Comparison of ENCODE assay signal across 21 cellular contexts in genomic region chr16:17501321-17501720, GRCh38. TPM values are rescaled to one million over a fixed set of nuclear protein-coding genes. Genes with fewer than 3 reads are reported as not detected.
DNase-seq lines count a peak whose midpoint lies in the region; ATAC-seq, FAIRE-seq and TF ChIP-seq lines count a peak whose summit lies in the region.
"Had no signal": no experiment of that assay in that cellular context is flagged by ENCODE, and none has a peak within 500 bp of the region (broad histone marks: within the 10 kb centered on the region; RNA-seq: fewer than 3 reads in every experiment).

No MANE protein-coding gene starts in this region.

- TF ChIP-seq RAD21 in K562 (CRISPR knock-in tag; conservative IDR thresholded peaks at IDR 0.05 in 1 of 2, IDR thresholded peaks at IDR 0.05 in 1 of 2) = no peak

- no peak overlapping the region for H4K12ac ChIP-seq in trophoblast cell (ENCODE audit: low read depth, low read length)

- H2AFZ ChIP-seq in K562 (ENCODE audit: low read depth, low read length) = no peak overlapping the region
- H2AFZ ChIP-seq in trophoblast cell (ENCODE audit: insufficient read depth, low read length, poor library complexity) = no peak overlapping the region

- H3K79me2 ChIP-seq in K562 (ENCODE audit: control insufficient read depth, insufficient read depth, low read length) = no peaks in the 10 kb centered on the region
- no peaks in the 10 kb centered on the region for H3K79me2 ChIP-seq in trophoblast cell (ENCODE audit: control insufficient read depth, insufficient read depth, low read length, poor library complexity)

- peak overlapping the region; percentile 87 for H2BK12ac ChIP-seq in trophoblast cell (ENCODE audit: low read length)

- no peak overlapping the region for H3K14ac ChIP-seq in trophoblast cell (ENCODE audit: low read length)

- H3K27ac ChIP-seq in K562 (ENCODE audit: extremely low read depth, low read depth, low read length) (no peak overlapping the region), trophoblast cell (ENCODE audit: low read depth, low read length) (no peak overlapping the region), right atrium auricular region (no peak overlapping the region)
- H3K27ac ChIP-seq: A549; BLaER1 treated with 17β-estradiol and CSF1 and Interleukin-3, amounts not matched to agents 10 nM and 100 nM; C4-2B had no signal

- CTCF ChIA-PET in K562 (lab: Yijun Ruan, JAX; ENCODE audit: low intra/inter-chr PET ratio) = no interaction called here
- CTCF ChIA-PET in activated CD4-positive, alpha-beta T cell treated with anti-CD3 and anti-CD28 coated beads for 36 hours (lab: Charles Lee) = no interaction called here

- H2BK120ac ChIP-seq in trophoblast cell (ENCODE audit: insufficient read depth, low read length, poor library complexity) = peak overlapping the region; percentile 75

- TF ChIP-seq CTCF in K562 (IDR thresholded peaks at IDR 0.05 in 2 of 3, conservative IDR thresholded peaks at IDR 0.05 in 1 of 3; ENCODE audit: insufficient read depth in 2 of 3, low read depth in 1 of 3, low read length in 3 of 3) = no peak
- no peak for TF ChIP-seq CTCF in right atrium auricular region (IDR thresholded peaks at IDR 0.05)

- no peak overlapping the region for H3K9ac ChIP-seq in K562 (ENCODE audit: insufficient read depth in 1 of 2, low read depth in 2 of 2, low read length in 2 of 2)
- no peak overlapping the region for H3K9ac ChIP-seq in trophoblast cell (ENCODE audit: low read length)
- H3K9ac ChIP-seq: BLaER1 treated with 17β-estradiol and CSF1 and Interleukin-3, amounts not matched to agents 10 nM and 100 nM had no signal

- H2AK5ac ChIP-seq in trophoblast cell (ENCODE audit: low read length) = no peak overlapping the region

- no TSS peak for BruUV-seq in K562 (replicated peaks; lab: Mats Ljungman, UMichigan)

- no peak overlapping the region for H3K23ac ChIP-seq in trophoblast cell (ENCODE audit: low read length)

- no peaks in the 10 kb centered on the region for H3K9me3 Mint-ChIP-seq in activated CD4-positive, alpha-beta T cell treated with anti-CD3 and anti-CD28 coated beads for 36 hours (ENCODE audit: low read depth)
- H3K9me3 Mint-ChIP-seq: CD4-positive, alpha-beta T cell; CD8-positive, alpha-beta T cell had no signal

- H3K27me3 Mint-ChIP-seq in activated CD4-positive, alpha-beta T cell treated with anti-CD3 and anti-CD28 coated beads for 36 hours = no peaks in the 10 kb centered on the region
- H3K27me3 Mint-ChIP-seq: B cell had no signal

- H3K4me1 ChIP-seq in K562 (replicated peaks in 1 of 2; ENCODE audit: control insufficient read depth in 2 of 2, insufficient read depth in 2 of 2, low read length in 2 of 2) = no peaks in the 10 kb centered on the region
- peaks cover 3 to 9% of the 10 kb centered on the region in 2 experiments for H3K4me1 ChIP-seq in trophoblast cell (ENCODE audit: control insufficient read depth in 1 of 2, insufficient read depth in 2 of 2, low read length in 2 of 2)
- H3K4me1 ChIP-seq in right atrium auricular region = no peaks in the 10 kb centered on the region
- H3K4me1 ChIP-seq: A549; BLaER1 treated with 17β-estradiol and CSF1 and Interleukin-3, amounts not matched to agents 10 nM and 100 nM; Caco-2 had no signal

- no peak overlapping the region for H3K4ac ChIP-seq in trophoblast cell (ENCODE audit: low read depth, low read length)

- H3K4me2 ChIP-seq in K562 (ENCODE audit: insufficient read depth, low read length) = no peak overlapping the region
- H3K4me2 ChIP-seq in trophoblast cell (ENCODE audit: low read length) = no peak overlapping the region
- H3K4me2 ChIP-seq: A549; BLaER1 treated with 17β-estradiol and CSF1 and Interleukin-3, amounts not matched to agents 10 nM and 100 nM had no signal

- no peak overlapping the region for H3K27ac Mint-ChIP-seq in activated CD4-positive, alpha-beta T cell treated with anti-CD3 and anti-CD28 coated beads for 36 hours
- H3K27ac Mint-ChIP-seq: B cell; CD4-positive, alpha-beta T cell; CD8-positive, alpha-beta T cell had no signal

- no peak overlapping the region for H2BK5ac ChIP-seq in trophoblast cell (ENCODE audit: low read depth, low read length, poor library complexity)

- H3K4me3 ChIP-seq in K562 (no peak overlapping the region), trophoblast cell (ENCODE audit: low read depth, low read length) (no peak overlapping the region), right atrium auricular region (no peak overlapping the region)
- H3K4me3 ChIP-seq: A549; BLaER1 treated with 17β-estradiol and CSF1 and Interleukin-3, amounts not matched to agents 10 nM and 100 nM had no signal

- H3K4me1 Mint-ChIP-seq in activated CD4-positive, alpha-beta T cell treated with anti-CD3 and anti-CD28 coated beads for 36 hours = no peaks in the 10 kb centered on the region
- H3K4me1 Mint-ChIP-seq: B cell had no signal

- no peaks in the 10 kb centered on the region for H4K20me1 ChIP-seq in K562 (replicated peaks; ENCODE audit: control insufficient read depth, insufficient read depth, low read length)
- H4K20me1 ChIP-seq: BLaER1 treated with 17β-estradiol and CSF1 and Interleukin-3, amounts not matched to agents 10 nM and 100 nM had no signal

- H3K4me3 Mint-ChIP-seq in activated CD4-positive, alpha-beta T cell treated with anti-CD3 and anti-CD28 coated beads for 36 hours = no peak overlapping the region
- H3K4me3 Mint-ChIP-seq: B cell; CD4-positive, alpha-beta T cell; CD8-positive, alpha-beta T cell had no signal

- TF ChIP-seq POLR2A in K562 (conservative IDR thresholded peaks at IDR 0.05) = no peak

- H3K27me3 ChIP-seq in K562 (ENCODE audit: control insufficient read depth in 2 of 2, insufficient read depth in 2 of 2, low read length in 2 of 2) (peaks cover 0 to 3% of the 10 kb centered on the region in 2 experiments; a peak in 1 of 5 replicates), trophoblast cell (ENCODE audit: insufficient read depth, low read length) (no peaks in the 10 kb centered on the region), right atrium auricular region (no peaks in the 10 kb centered on the region)
- H3K27me3 ChIP-seq: BLaER1 treated with 17β-estradiol and CSF1 and Interleukin-3, amounts not matched to agents 10 nM and 100 nM had no signal

- peaks cover 2% of the 10 kb centered on the region for H3K79me1 ChIP-seq in trophoblast cell (ENCODE audit: low read length)

- DNase-seq in K562 (ENCODE audit: extremely low read depth in 1 of 4, low spot score in 3 of 4) (no peak), trophoblast cell (no peak), NCI-H187 treated with DMSO at 0.1 percent for 48 hours (lab: John Stamatoyannopoulos, UW) (no peak), right atrium auricular region (ENCODE audit: low spot score) (no peak)
- no peak for DNase-seq in activated CD4-positive, alpha-beta T cell treated with anti-CD3 and anti-CD28 coated beads for 36 hours
- DNase-seq: AML-193; Caco-2; Calu3; CD4-positive, alpha-beta T cell; CD8-positive, alpha-beta T cell; DMS79 treated with DMSO at 0.1 percent for 48 hours; GF-D8 had no signal

- intact Hi-C loops in K562 (cut with micrococcal nuclease) = no loop called here
- intact Hi-C loops in activated CD4-positive, alpha-beta T cell treated with anti-CD3 and anti-CD28 coated beads for 36 hours (cut with DNase I, micrococcal nuclease) = no loop called here

- in situ Hi-C loops in K562 (cut with MboI) = no loop called here

- ATAC-seq in K562 = no peak
- no peak for ATAC-seq in activated CD4-positive, alpha-beta T cell treated with anti-CD3 and anti-CD28 coated beads for 36 hours
- ATAC-seq: A549; CD8-positive, alpha-beta T cell had no signal

- 1% methylated on average over 9 of the region's 9 CpGs for WGBS in K562 (ENCODE audit: insufficient coverage, low coverage, missing lambda C conversion rate)
- no CpG with 5 or more reads among the region's 9 CpGs for WGBS in trophoblast cell (ENCODE audit: extremely low coverage, insufficient coverage, insufficient read length)

- H3K36me3 Mint-ChIP-seq in activated CD4-positive, alpha-beta T cell treated with anti-CD3 and anti-CD28 coated beads for 36 hours (ENCODE audit: low read depth) = no peaks in the 10 kb centered on the region
- H3K36me3 Mint-ChIP-seq: CD8-positive, alpha-beta T cell had no signal

- H3K9me3 ChIP-seq in K562 (replicated peaks; ENCODE audit: control insufficient read depth, insufficient read depth, low read depth, low read length) (no peaks in the 10 kb centered on the region), trophoblast cell (ENCODE audit: insufficient read depth, low read depth, low read length) (no peaks in the 10 kb centered on the region), right atrium auricular region (no peaks in the 10 kb centered on the region)
- H3K9me3 ChIP-seq: A549, Caco-2 had no signal

- H4K8ac ChIP-seq in trophoblast cell (ENCODE audit: low read depth, low read length) = no peak overlapping the region

- no peak for TF ChIP-seq EP300 in K562 (IDR thresholded peaks at IDR 0.05; ENCODE audit: low read length)

- no peak overlapping the region for H3K18ac ChIP-seq in trophoblast cell (ENCODE audit: low read length)

- H3K36me3 ChIP-seq in K562 (ENCODE audit: control insufficient read depth, insufficient read depth, low read length) = no peaks in the 10 kb centered on the region
- no peaks in the 10 kb centered on the region for H3K36me3 ChIP-seq in trophoblast cell (ENCODE audit: control insufficient read depth in 1 of 2, insufficient read depth in 2 of 2, low read length in 2 of 2)
- no peaks in the 10 kb centered on the region for H3K36me3 ChIP-seq in right atrium auricular region
- H3K36me3 ChIP-seq: BLaER1 treated with 17β-estradiol and CSF1 and Interleukin-3, amounts not matched to agents 10 nM and 100 nM had no signal

- FAIRE-seq in K562 (lab: Jason Lieb, UNC) = no peak
- FAIRE-seq: A549, D721Med, G401.6, GM12891, GM19239 had no signal

- POLR2A ChIA-PET in K562 (lab: Yijun Ruan, JAX) = no interaction called here
- POLR2A ChIA-PET in activated CD4-positive, alpha-beta T cell treated with anti-CD3 and anti-CD28 coated beads for 36 hours (lab: Charles Lee) = no interaction called here

- peak overlapping the region; percentile 60 for H4K91ac ChIP-seq in trophoblast cell (ENCODE audit: low read depth, low read length)

- no peaks in the 10 kb centered on the region for H3K9me1 ChIP-seq in K562 (ENCODE audit: control insufficient read depth, insufficient read depth, low read length)

RNA-seq across cellular contexts. Expression of gene XYLT1, which starts 30.6 kb away (rescaled TPM):
- total RNA-seq in K562 (2011; cell fraction: chromatin; rRNA removed; ENCODE audit: low replicate concordance) = 0.02 TPM in 1 of 2 replicates, not detected in the other
- total RNA-seq in K562 (2011; cell fraction: nucleolus; rRNA removed) = not detected in 2 replicates
- total RNA-seq in K562 (2011; cell fraction: nucleoplasm; rRNA removed) = under 0.01 TPM in 1 of 2 replicates, not detected in the other
- total RNA-seq in K562 (2014; rRNA removed) (not detected in 2 replicates), K562 (2014; rRNA removed; fragmentation: Illumina TruSeq; extraction: Trizol) (not detected in 2 replicates), K562 (2015; rRNA removed; fragmentation: Illumina TruSeq; extraction: Trizol) (not detected in 2 replicates), K562 (2021) (0.04 and 0.09 TPM in 2 replicates), right atrium auricular region (10 to 100 TPM; 14.4 to 31.3 TPM)
- polyA plus RNA-seq in K562 (2011; rRNA removed) (not detected in 2 replicates), K562 (2014; fragmentation: Illumina TruSeq; extraction: Trizol) (not detected in 2 replicates), K562 (2014; fragmentation: Nextera tagmentation; extraction: Ambion mirVana) (under 1 TPM; 0.03 to 0.08 TPM), K562 (2014; rRNA removed) (0.03 TPM in 1 of 2 replicates, not detected in the other)
- polyA plus RNA-seq in K562 (2011; cell fraction: cytosol; rRNA removed) = not detected in 2 replicates
- polyA plus RNA-seq in K562 (2011; cell fraction: nucleus; rRNA removed) = not detected in 2 replicates
- polyA plus RNA-seq in K562 (2012) = 0.12 and 0.21 TPM in 2 replicates
- not detected in 2 replicates for polyA minus RNA-seq in K562 (2011; rRNA and poly(A)+ RNA removed)
- not detected in 2 replicates for polyA minus RNA-seq in K562 (2011; cell fraction: cytosol; rRNA and poly(A)+ RNA removed)
- polyA minus RNA-seq in K562 (2011; cell fraction: nucleus; rRNA and poly(A)+ RNA removed) = not detected in 2 replicates
- 5.9 and 6.8 TPM in 2 replicates for polyA plus RNA-seq in trophoblast cell (2013)
- total RNA-seq in activated CD4-positive, alpha-beta T cell treated with anti-CD3 and anti-CD28 coated beads for 36 hours = 1 to 10 TPM; 5.1 to 6.2 TPM
- total RNA-seq: A172 had no signal

Comparison
In these comparisons a context has a peak if more than half of its experiments do, and no peak if none do; other contexts are left out.
1. RNA of gene XYLT1, which starts 30.6 kb away (total RNA-seq): 14.4 to 31.3 TPM in right atrium auricular region and 5.1 to 6.2 TPM in activated CD4-positive, alpha-beta T cell treated with anti-CD3 and anti-CD28 coated beads for 36 hours; under 0.01 to 0.09 TPM in K562; every median in the first group is over 4 times any median in the second.